In the genomic region with DNA sequence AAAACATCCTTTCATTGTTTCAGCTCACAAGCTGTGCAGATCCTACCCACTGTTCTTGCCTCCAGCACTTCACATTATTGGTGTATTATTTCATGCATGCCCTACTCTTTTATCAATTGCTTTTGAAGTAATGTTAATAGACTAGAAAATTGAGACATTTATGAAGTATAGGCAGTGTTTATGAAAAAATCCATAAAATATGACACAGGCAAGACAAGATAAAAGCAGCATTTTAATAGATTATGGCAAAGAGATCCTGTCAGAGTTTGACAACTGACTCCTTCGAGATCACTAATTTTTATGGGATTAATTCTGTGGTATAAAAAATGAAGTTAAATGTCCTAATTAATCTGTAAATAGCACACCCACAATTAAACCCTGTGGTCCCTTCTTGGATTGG, we compare ENCODE assay signal across 3 cellular contexts.
"Had no signal": no experiment of that assay in that cellular context is flagged by ENCODE, and none has a peak within 500 bp of the region (broad histone marks: within the 10 kb centered on the region; RNA-seq: fewer than 3 reads in every experiment).

No MANE protein-coding gene starts in this region.

- ATAC-seq: GM12878 had no signal

- DNase-seq: GDM1, GF-D8 had no signal

- H3K4me3 ChIP-seq: GM12878 had no signal
